12 cellular contexts compared by ENCODE assay signal in genomic region chr12:49541911-49542505, GRCh38.
"Had no signal": no experiment of that assay in that cellular context is flagged by ENCODE, and none has a peak within 500 bp of the region (broad histone marks: within the 10 kb centered on the region; RNA-seq: fewer than 3 reads in every experiment).

No MANE protein-coding gene starts in this region.

- FAIRE-seq: colon, frontal cortex had no signal

- H3K27me3 ChIP-seq: adrenal gland had no signal

- DNase-seq: activated CD4-positive, CD25-positive, alpha-beta regulatory T cell; activated naive CD4-positive, alpha-beta T cell treated with anti-CD3 and anti-CD28 coated beads, Interleukin-2, amount 50 U/mL, for 16 hours; mesendoderm; right cardiac atrium; stimulated activated CD4-positive, alpha-beta T cell treated with anti-CD3 and anti-CD28 coated beads, Interleukin-2, amount 100 ng/mL, for 24 hours; stimulated activated naive CD4-positive, alpha-beta T cell treated with Interleukin-2 at 50 U/mL for 16 hours; T-helper 2 cell; trophoblast cell had no signal

- H3K27ac ChIP-seq: adrenal gland, left lung had no signal

- ATAC-seq: left lung, right cardiac atrium had no signal

- H3K36me3 ChIP-seq: adrenal gland, left lung had no signal

- H3K9me3 ChIP-seq: adrenal gland, left lung had no signal

- H3K4me3 ChIP-seq: adrenal gland, left lung had no signal
